Comparison of ENCODE assay signal across 8 cellular contexts in the genomic region with DNA sequence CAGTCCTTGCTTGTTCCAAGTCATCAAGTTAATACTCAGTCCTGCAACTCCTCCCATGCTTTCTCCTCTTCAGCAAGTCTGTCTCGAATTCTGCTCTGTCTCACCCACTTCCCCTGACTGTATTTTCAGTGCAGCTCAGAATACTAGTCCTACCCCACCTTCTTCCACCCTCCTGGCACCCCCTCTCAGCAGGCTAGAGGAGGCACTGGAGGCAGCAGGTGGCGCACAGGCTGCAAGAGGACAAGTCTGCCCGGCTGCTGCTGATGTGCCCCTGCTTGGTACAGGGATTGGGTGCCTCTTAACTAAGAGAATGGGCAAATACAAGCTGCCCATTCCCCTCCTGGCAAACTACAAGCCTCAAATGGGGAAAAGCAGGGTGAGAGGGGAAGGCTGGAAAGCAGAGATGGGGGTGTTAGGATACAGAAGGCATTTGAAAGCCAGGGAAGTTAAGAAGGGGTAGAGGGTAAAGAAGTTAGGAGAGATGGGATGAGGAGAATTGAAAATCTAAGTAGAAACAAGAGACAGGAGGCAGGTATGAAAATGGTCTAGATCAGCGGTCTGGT. TPM values are rescaled to one million over a fixed set of nuclear protein-coding genes. Genes with fewer than 3 reads are reported as not detected.
DNase-seq lines count a peak whose midpoint lies in the region; ATAC-seq lines count a peak whose summit lies in the region.

No MANE protein-coding gene starts in this region.

- H3K9me3 Mint-ChIP-seq in activated naive CD4-positive, alpha-beta T cell treated with anti-CD3 and anti-CD28 coated beads for 36 hours: no peaks in the 10 kb centered on the region

- H3K9me3 ChIP-seq in HUES64 (ENCODE audit: insufficient read depth, low read depth, low read length): no peaks in the 10 kb centered on the region

- intact Hi-C loops in activated naive CD4-positive, alpha-beta T cell treated with anti-CD3 and anti-CD28 coated beads for 36 hours (cut with micrococcal nuclease): no loop called here
- intact Hi-C loops in left ventricle myocardium superior (cut with micrococcal nuclease): no loop called here

- no peak overlapping the region for H3K4me3 Mint-ChIP-seq in activated naive CD4-positive, alpha-beta T cell treated with anti-CD3 and anti-CD28 coated beads for 36 hours

- no peaks in the 10 kb centered on the region for H3K27me3 Mint-ChIP-seq in activated naive CD4-positive, alpha-beta T cell treated with anti-CD3 and anti-CD28 coated beads for 36 hours (ENCODE audit: low read depth)

- peaks cover 34% of the 10 kb centered on the region for H3K36me3 ChIP-seq in HUES64 (ENCODE audit: insufficient read depth, low read length)

- H3K27ac Mint-ChIP-seq in activated naive CD4-positive, alpha-beta T cell treated with anti-CD3 and anti-CD28 coated beads for 36 hours: peak overlapping the region; percentile 14

- H3K9ac ChIP-seq in HUES64 (ENCODE audit: low read depth, low read length): peak overlapping the region; percentile 64; the same call in 1 of the 2 replicates

- 82% methylated on average over 4 of the region's 4 CpGs for WGBS in HUES64

- DNase-seq in GF-D8 (lab: John Stamatoyannopoulos, UW): peak; percentile 12
- DNase-seq in activated naive CD4-positive, alpha-beta T cell treated with anti-CD3 and anti-CD28 coated beads for 36 hours: peak; percentile 57
- DNase-seq in left ventricle myocardium superior: peak; percentile 70
- peak; percentile 35 for DNase-seq in stimulated activated CD4-positive, alpha-beta T cell treated with anti-CD3 and anti-CD28 coated beads, Interleukin-4, amount 100 ng/mL, for 1 hour
- no peak for DNase-seq in HuH-7.5 (ENCODE audit: low spot score)
- no peak for DNase-seq in DMS153 treated with DMSO at 0.1 percent for 48 hours (lab: John Stamatoyannopoulos, UW; ENCODE audit: unreplicated experiment)
- DNase-seq in NCI-H1092 (lab: John Stamatoyannopoulos, UW): no peak

- CTCF ChIA-PET in activated naive CD4-positive, alpha-beta T cell treated with anti-CD3 and anti-CD28 coated beads for 36 hours (lab: Charles Lee): interaction anchor here (0.6 to 8.9 kb wide), 15 partner anchors 9 to 123 kb away, joined by 3 to 68 read pairs (median 9); partner anchors contain the start of genes ARHGEF39, CCDC107, GBA2 and RGP1

- peaks cover 19% of the 10 kb centered on the region for H3K36me3 Mint-ChIP-seq in activated naive CD4-positive, alpha-beta T cell treated with anti-CD3 and anti-CD28 coated beads for 36 hours (ENCODE audit: low read depth)

- no peaks in the 10 kb centered on the region for H3K4me1 Mint-ChIP-seq in activated naive CD4-positive, alpha-beta T cell treated with anti-CD3 and anti-CD28 coated beads for 36 hours (ENCODE audit: low read depth)

- peak; percentile 63 for ATAC-seq in left ventricle myocardium superior

- H3K4me3 ChIP-seq in HUES64 (ENCODE audit: low read length): no peak overlapping the region

- peaks cover 48% of the 10 kb centered on the region for H3K4me1 ChIP-seq in HUES64 (ENCODE audit: insufficient read depth, low read length)

- peak overlapping the region; percentile 87 for H3K27ac ChIP-seq in HUES64 (ENCODE audit: low read depth, low read length)

- H3K27me3 ChIP-seq in HUES64 (ENCODE audit: insufficient read depth, low read length): no peaks in the 10 kb centered on the region

RNA-seq across cellular contexts. Expression of gene TLN1, which starts 5.0 kb away (rescaled TPM):
- polyA plus RNA-seq in HUES64 (2013, experiment 1 of 2): 38.5 TPM
- 48.8 TPM for polyA plus RNA-seq in HUES64 (2013, experiment 2 of 2)
- total RNA-seq in activated naive CD4-positive, alpha-beta T cell treated with anti-CD3 and anti-CD28 coated beads for 36 hours: 100 to 1,000 TPM; 190 TPM
- total RNA-seq in left ventricle myocardium superior: 243 TPM

RNA-seq across cellular contexts. Expression of gene CREB3, which starts 5.5 kb away (rescaled TPM):
- polyA plus RNA-seq in HUES64 (2013, experiment 1 of 2): 22.6 TPM
- polyA plus RNA-seq in HUES64 (2013, experiment 2 of 2): 20.9 TPM
- total RNA-seq in activated naive CD4-positive, alpha-beta T cell treated with anti-CD3 and anti-CD28 coated beads for 36 hours: 10 to 100 TPM; 13.7 to 13.8 TPM
- total RNA-seq in left ventricle myocardium superior: 19.4 TPM

RNA-seq across cellular contexts. Expression of gene GBA2, which starts 22.1 kb away (rescaled TPM):
- polyA plus RNA-seq in HUES64 (2013, experiment 1 of 2): 55.4 TPM
- polyA plus RNA-seq in HUES64 (2013, experiment 2 of 2): 58.4 TPM
- 10 to 100 TPM; 20.3 to 22.7 TPM for total RNA-seq in activated naive CD4-positive, alpha-beta T cell treated with anti-CD3 and anti-CD28 coated beads for 36 hours
- total RNA-seq in left ventricle myocardium superior: 90.2 TPM

RNA-seq across cellular contexts. Expression of gene RGP1, which starts 22.1 kb away (rescaled TPM):
- 10.1 TPM for polyA plus RNA-seq in HUES64 (2013, experiment 1 of 2)
- polyA plus RNA-seq in HUES64 (2013, experiment 2 of 2): 12.2 TPM
- 10 to 100 TPM; 12.0 to 13.3 TPM for total RNA-seq in activated naive CD4-positive, alpha-beta T cell treated with anti-CD3 and anti-CD28 coated beads for 36 hours
- 32.4 TPM for total RNA-seq in left ventricle myocardium superior

RNA-seq across cellular contexts. Expression of gene MSMP, which starts 27.1 kb away (rescaled TPM):
- not detected for polyA plus RNA-seq in HUES64 (2013, experiment 1 of 2)
- polyA plus RNA-seq in HUES64 (2013, experiment 2 of 2): not detected
- total RNA-seq in activated naive CD4-positive, alpha-beta T cell treated with anti-CD3 and anti-CD28 coated beads for 36 hours: under 1 TPM in 1 of 2 experiments, not detected in 1; 0.45 TPM
- total RNA-seq in left ventricle myocardium superior: not detected

Comparison
In these comparisons a context has a peak if more than half of its experiments do, and no peak if none do; other contexts are left out.
1. DNase-seq: peak in GF-D8 (single experiment), activated naive CD4-positive, alpha-beta T cell treated with anti-CD3 and anti-CD28 coated beads for 36 hours (single experiment), left ventricle myocardium superior (single experiment) and stimulated activated CD4-positive, alpha-beta T cell treated with anti-CD3 and anti-CD28 coated beads, Interleukin-4, amount 100 ng/mL, for 1 hour (single experiment); none in HuH-7.5 (single experiment), DMS153 treated with DMSO at 0.1 percent for 48 hours (single experiment) and NCI-H1092 (single experiment).